In genomic region chr9:84869091-84869490, GRCh38 we compare ENCODE assay signal across 34 cellular contexts.
DNase-seq lines count a peak whose midpoint lies in the region; ATAC-seq and TF ChIP-seq lines count a peak whose summit lies in the region.
"Had no signal": no experiment of that assay in that cellular context is flagged by ENCODE, and none has a peak within 500 bp of the region (broad histone marks: within the 10 kb centered on the region; RNA-seq: fewer than 3 reads in every experiment).

No MANE protein-coding gene starts in this region.

- H3K4me3 Mint-ChIP-seq in neural crest cell, result no peak overlapping the region
- H3K4me3 Mint-ChIP-seq in activated CD8-positive, alpha-beta T cell treated with anti-CD3 and anti-CD28 coated beads, Interleukin-2, amount 10 ng/mL, durations not matched to agents 7 days and 5 days, result no peak overlapping the region
- H3K4me3 Mint-ChIP-seq in activated naive CD8-positive, alpha-beta T cell treated with anti-CD3 and anti-CD28 coated beads for 36 hours, result no peak overlapping the region
- H3K4me3 Mint-ChIP-seq: B cell; CD14-positive monocyte; CD4-positive, alpha-beta memory T cell; CD4-positive, alpha-beta T cell; CD4-positive, CD25-positive, alpha-beta regulatory T cell; CD8-positive, alpha-beta memory T cell; CD8-positive, alpha-beta T cell had no signal

- DNase-seq in G401 (ENCODE audit: low spot score), result peak; percentile 83
- DNase-seq in cerebellar cortex (ENCODE audit: low spot score), result peak; percentile 78
- DNase-seq in cerebellum (ENCODE audit: low spot score), result peak; percentile 64
- DNase-seq in neural crest cell (ENCODE audit: low read depth, low spot score), result no peak
- DNase-seq in activated CD8-positive, alpha-beta T cell treated with anti-CD3 and anti-CD28 coated beads, Interleukin-2, amount 10 ng/mL, durations not matched to agents 7 days and 5 days, result no peak
- no peak for DNase-seq in activated naive CD8-positive, alpha-beta T cell treated with anti-CD3 and anti-CD28 coated beads for 36 hours
- no peak for DNase-seq in sigmoid colon
- no peak for DNase-seq in NCI-H2029 (lab: John Stamatoyannopoulos, UW)
- DNase-seq: 8988T; ACHN; AML-193; BE2C; Caco-2; Calu3; CD4-positive, alpha-beta memory T cell; CD4-positive, alpha-beta T cell; CD4-positive, CD25-positive, alpha-beta regulatory T cell; CD8-positive, alpha-beta memory T cell; CD8-positive, alpha-beta T cell; COR-L47; DMS 273 treated with DMSO at 0.1 percent for 48 hours; DMS153; DMS53; DMS79; DMS79 treated with DMSO at 0.1 percent for 48 hours; DND-41; EL had no signal

- 90% methylated on average over 2 of the region's 2 CpGs for WGBS in sigmoid colon, 2 donors

- no peak for ATAC-seq in activated CD8-positive, alpha-beta T cell treated with anti-CD3 and anti-CD28 coated beads, Interleukin-2, amount 10 ng/mL, durations not matched to agents 7 days and 5 days
- ATAC-seq: A549; CD8-positive, alpha-beta T cell had no signal

- CTCF ChIA-PET in activated CD8-positive, alpha-beta T cell treated with anti-CD3 and anti-CD28 coated beads, Interleukin-2, amount 10 ng/mL, durations not matched to agents 7 days and 5 days (lab: Charles Lee), result no interaction called here

- no peak overlapping the region for H3K4me3 ChIP-seq in sigmoid colon
- H3K4me3 ChIP-seq: A549; BLaER1; BLaER1 treated with 17β-estradiol and CSF1 and Interleukin-3, amounts not matched to agents 10 nM and 100 nM had no signal

- no peaks in the 10 kb centered on the region for H3K9me3 ChIP-seq in sigmoid colon
- H3K9me3 ChIP-seq: A549, BE2C, BLaER1, Caco-2 had no signal

- peaks cover 5% of the 10 kb centered on the region for H3K9me3 Mint-ChIP-seq in neural crest cell
- H3K9me3 Mint-ChIP-seq in activated CD8-positive, alpha-beta T cell treated with anti-CD3 and anti-CD28 coated beads, Interleukin-2, amount 10 ng/mL, durations not matched to agents 7 days and 5 days (ENCODE audit: insufficient read depth), result no peaks in the 10 kb centered on the region
- no peaks in the 10 kb centered on the region for H3K9me3 Mint-ChIP-seq in activated naive CD8-positive, alpha-beta T cell treated with anti-CD3 and anti-CD28 coated beads for 36 hours
- H3K9me3 Mint-ChIP-seq: CD4-positive, alpha-beta T cell; CD8-positive, alpha-beta memory T cell; CD8-positive, alpha-beta T cell had no signal

- TF ChIP-seq CTCF in neural crest cell (conservative IDR thresholded peaks at IDR 0.05) (no peak), sigmoid colon (IDR thresholded peaks at IDR 0.05) (no peak)

- no peaks in the 10 kb centered on the region for H3K27me3 Mint-ChIP-seq in neural crest cell (ENCODE audit: low read depth)
- no peaks in the 10 kb centered on the region for H3K27me3 Mint-ChIP-seq in activated CD8-positive, alpha-beta T cell treated with anti-CD3 and anti-CD28 coated beads, Interleukin-2, amount 10 ng/mL, durations not matched to agents 7 days and 5 days (ENCODE audit: low read depth)
- H3K27me3 Mint-ChIP-seq in activated naive CD8-positive, alpha-beta T cell treated with anti-CD3 and anti-CD28 coated beads for 36 hours, result peaks cover 1% of the 10 kb centered on the region
- H3K27me3 Mint-ChIP-seq: B cell; CD4-positive, alpha-beta memory T cell; CD4-positive, alpha-beta T cell; CD4-positive, CD25-positive, alpha-beta regulatory T cell; CD8-positive, alpha-beta memory T cell had no signal

- intact Hi-C loops in sigmoid colon (cut with DNase I), result no loop called here

- TF ChIP-seq POLR2A in sigmoid colon (IDR thresholded peaks at IDR 0.05), result no peak

- H3K4me1 Mint-ChIP-seq in neural crest cell, result peaks cover 14% of the 10 kb centered on the region
- H3K4me1 Mint-ChIP-seq in activated CD8-positive, alpha-beta T cell treated with anti-CD3 and anti-CD28 coated beads, Interleukin-2, amount 10 ng/mL, durations not matched to agents 7 days and 5 days (ENCODE audit: low read depth), result no peaks in the 10 kb centered on the region
- no peaks in the 10 kb centered on the region for H3K4me1 Mint-ChIP-seq in activated naive CD8-positive, alpha-beta T cell treated with anti-CD3 and anti-CD28 coated beads for 36 hours
- H3K4me1 Mint-ChIP-seq: B cell; CD14-positive monocyte; CD4-positive, CD25-positive, alpha-beta regulatory T cell had no signal

- peaks cover 8% of the 10 kb centered on the region for H3K36me3 Mint-ChIP-seq in neural crest cell (ENCODE audit: low read depth)
- H3K36me3 Mint-ChIP-seq in activated CD8-positive, alpha-beta T cell treated with anti-CD3 and anti-CD28 coated beads, Interleukin-2, amount 10 ng/mL, durations not matched to agents 7 days and 5 days (ENCODE audit: low read depth), result no peaks in the 10 kb centered on the region
- no peaks in the 10 kb centered on the region for H3K36me3 Mint-ChIP-seq in activated naive CD8-positive, alpha-beta T cell treated with anti-CD3 and anti-CD28 coated beads for 36 hours
- H3K36me3 Mint-ChIP-seq: CD14-positive monocyte; CD4-positive, alpha-beta memory T cell; CD4-positive, CD25-positive, alpha-beta regulatory T cell; CD8-positive, alpha-beta memory T cell; CD8-positive, alpha-beta T cell had no signal

- in situ Hi-C loops in G401 (cut with HindIII; ENCODE audit: low sequenced_read_pairs), result no loop called here

- no peaks in the 10 kb centered on the region for H3K36me3 ChIP-seq in sigmoid colon
- H3K36me3 ChIP-seq: BE2C; BLaER1; BLaER1 treated with 17β-estradiol and CSF1 and Interleukin-3, amounts not matched to agents 10 nM and 100 nM had no signal

- POLR2A ChIA-PET in activated CD8-positive, alpha-beta T cell treated with anti-CD3 and anti-CD28 coated beads, Interleukin-2, amount 10 ng/mL, durations not matched to agents 7 days and 5 days (lab: Charles Lee), result no interaction called here

- H3K27ac Mint-ChIP-seq in neural crest cell (ENCODE audit: unreplicated experiment), result peak overlapping the region; percentile 22
- H3K27ac Mint-ChIP-seq in activated CD8-positive, alpha-beta T cell treated with anti-CD3 and anti-CD28 coated beads, Interleukin-2, amount 10 ng/mL, durations not matched to agents 7 days and 5 days, result no peak overlapping the region
- no peak overlapping the region for H3K27ac Mint-ChIP-seq in activated naive CD8-positive, alpha-beta T cell treated with anti-CD3 and anti-CD28 coated beads for 36 hours
- H3K27ac Mint-ChIP-seq: B cell; CD14-positive monocyte; CD4-positive, alpha-beta memory T cell; CD4-positive, alpha-beta T cell; CD4-positive, CD25-positive, alpha-beta regulatory T cell; CD8-positive, alpha-beta memory T cell; CD8-positive, alpha-beta T cell had no signal

- no peaks in the 10 kb centered on the region for H3K27me3 ChIP-seq in sigmoid colon
- H3K27me3 ChIP-seq: BE2C; BLaER1; BLaER1 treated with 17β-estradiol and CSF1 and Interleukin-3, amounts not matched to agents 10 nM and 100 nM had no signal

- no peak overlapping the region for H3K27ac ChIP-seq in sigmoid colon
- H3K27ac ChIP-seq: 22Rv1; A549; BLaER1; BLaER1 treated with 17β-estradiol and CSF1 and Interleukin-3, amounts not matched to agents 10 nM and 100 nM; C4-2B had no signal

- no peaks in the 10 kb centered on the region for H3K4me1 ChIP-seq in sigmoid colon
- H3K4me1 ChIP-seq: A549, BE2C, Caco-2 had no signal

- no peak for TF ChIP-seq EP300 in sigmoid colon (IDR thresholded peaks at IDR 0.05)

Comparison
In these comparisons a context has a peak if more than half of its experiments do, and no peak if none do; other contexts are left out.
1. DNase-seq: peak in G401 (single experiment), cerebellar cortex (single experiment) and cerebellum (single experiment); none in neural crest cell (single experiment), activated CD8-positive, alpha-beta T cell treated with anti-CD3 and anti-CD28 coated beads, Interleukin-2, amount 10 ng/mL, durations not matched to agents 7 days and 5 days (single experiment), activated naive CD8-positive, alpha-beta T cell treated with anti-CD3 and anti-CD28 coated beads for 36 hours (single experiment), sigmoid colon (single experiment) and NCI-H2029 (single experiment).